16 cellular contexts compared by ENCODE assay signal in genomic region chr3:71466483-71466882, GRCh38.
DNase-seq lines count a peak whose midpoint lies in the region; ATAC-seq and TF ChIP-seq lines count a peak whose summit lies in the region.
"Had no signal": no experiment of that assay in that cellular context is flagged by ENCODE, and none has a peak within 500 bp of the region (broad histone marks: within the 10 kb centered on the region; RNA-seq: fewer than 3 reads in every experiment).

No MANE protein-coding gene starts in this region.

- intact Hi-C loops in PC-9 (cut with micrococcal nuclease; ENCODE audit: unreplicated experiment), result no loop called here

- H3K27me3 Mint-ChIP-seq in GM23338 (ENCODE audit: insufficient read depth, low read depth, poor library complexity), result peaks cover 2% of the 10 kb centered on the region

- H3K27me3 ChIP-seq in GM23338 (ENCODE audit: insufficient read depth) (no peaks in the 10 kb centered on the region), PC-9 (ENCODE audit: insufficient read depth, low read depth) (no peaks in the 10 kb centered on the region)

- no TSS peak for BruUV-seq in PC-9 (replicated peaks; lab: Mats Ljungman, UMichigan)

- H3K27ac ChIP-seq in GM23338 (ENCODE audit: low read depth) (no peak overlapping the region), PC-9 (peak overlapping the region; percentile 41)

- no peaks in the 10 kb centered on the region for H3K79me2 ChIP-seq in GM23338 (replicated peaks; ENCODE audit: insufficient read depth)
- H3K79me2 ChIP-seq in PC-9 (ENCODE audit: low read depth), result no peaks in the 10 kb centered on the region

- H3K4me2 ChIP-seq in GM23338 (no peak overlapping the region), PC-9 (peak overlapping the region; percentile 67)

- no peak overlapping the region for H3K4me3 ChIP-seq in GM23338
- peak overlapping the region; percentile 15; the same call in 1 of the 2 replicates for H3K4me3 ChIP-seq in PC-9
- H3K4me3 ChIP-seq in fibroblast of pulmonary artery (replicated peaks; ENCODE audit: low read depth, low read length), result no peak overlapping the region

- CTCF ChIA-PET in PC-9 (lab: Charles Lee), result no interaction called here

- no peaks in the 10 kb centered on the region for H3K9me3 ChIP-seq in PC-9 (ENCODE audit: insufficient read depth, low read depth)

- POLR2A ChIA-PET in PC-9 (lab: Charles Lee; ENCODE audit: unreplicated experiment), result interaction anchor here (0.5 to 0.6 kb wide), 3 partner anchors 14 to 29 kb away, joined by 3 to 9 read pairs (median 5); no protein-coding TSS in a partner anchor

- H3K36me3 Mint-ChIP-seq in GM23338 (ENCODE audit: low read depth), result no peaks in the 10 kb centered on the region; the same call in 2 of the 3 replicates

- H3K9me3 Mint-ChIP-seq in GM23338, result no peaks in the 10 kb centered on the region; the same call in 2 of the 3 replicates
- H3K9me3 Mint-ChIP-seq: CD8-positive, alpha-beta T cell; immature natural killer cell had no signal

- no peak for DNase-seq in GM23338 (ENCODE audit: low spot score)
- DNase-seq in PC-9, result peak; percentile 59 to 67
- peak; percentile 19 for DNase-seq in fibroblast of pulmonary artery (ENCODE audit: low read depth)
- peak; percentile 30 for DNase-seq in pulmonary artery endothelial cell (ENCODE audit: low read depth, low spot score)
- no peak for DNase-seq in NCI-H187 (lab: John Stamatoyannopoulos, UW)
- DNase-seq in stimulated activated CD4-positive, alpha-beta T cell treated with anti-CD3 and anti-CD28 coated beads, Interleukin-4, amount 100 ng/mL, for 4 hours, result no peak
- no peak for DNase-seq in NCI-H524 treated with DMSO at 0.1 percent for 48 hours (lab: John Stamatoyannopoulos, UW)
- DNase-seq: activated CD8-positive, alpha-beta memory T cell treated with anti-CD3 and anti-CD28 coated beads, Interleukin-2, amount 50 U/mL, for 48 hours; CD8-positive, alpha-beta T cell; GDM1; H7; immature natural killer cell; stimulated activated naive CD8-positive, alpha-beta T cell treated with anti-CD3 and anti-CD28 coated beads, Interleukin-15, Interleukin-2, amounts not matched to agents 100 U/mL and 50 U/mL, for 24 hours; SW 1271 had no signal

- peaks cover 31% of the 10 kb centered on the region for H3K4me1 ChIP-seq in GM23338 (ENCODE audit: insufficient read depth)
- peaks cover 28% of the 10 kb centered on the region for H3K4me1 ChIP-seq in PC-9 (replicated peaks; ENCODE audit: insufficient read depth)

- no peak overlapping the region for H3K4me3 Mint-ChIP-seq in GM23338
- H3K4me3 Mint-ChIP-seq: CD8-positive, alpha-beta T cell; immature natural killer cell had no signal

- peak; percentile 26; the same call in 2 of the 3 replicates for ATAC-seq in GM23338
- ATAC-seq in GM19452 (IDR thresholded peaks at IDR 0.05; ENCODE audit: unreplicated experiment), result no peak
- ATAC-seq: activated CD4-positive, CD25-positive, alpha-beta regulatory T cell treated with anti-CD3 and anti-CD28 coated beads, Interleukin-2, amount 50 U/mL, for 24 hours; CD8-positive, alpha-beta T cell; stimulated activated naive CD8-positive, alpha-beta T cell treated with anti-CD3 and anti-CD28 coated beads, Interleukin-15, Interleukin-2, amounts not matched to agents 100 U/mL and 50 U/mL, for 24 hours had no signal

- no peaks in the 10 kb centered on the region for H3K36me3 ChIP-seq in GM23338 (ENCODE audit: insufficient read depth)
- H3K36me3 ChIP-seq in PC-9 (ENCODE audit: low read depth), result no peaks in the 10 kb centered on the region

- H3F3A ChIP-seq in GM23338 (replicated peaks; ENCODE audit: low read depth), result no peaks in the 10 kb centered on the region
- peaks cover 13% of the 10 kb centered on the region; the same call in 1 of the 2 replicates for H3F3A ChIP-seq in PC-9 (ENCODE audit: insufficient read depth, low read depth)

- H3K9me2 ChIP-seq in GM23338 (ENCODE audit: insufficient read depth) (no peaks in the 10 kb centered on the region), PC-9 (ENCODE audit: insufficient read depth) (no peaks in the 10 kb centered on the region)

- peak overlapping the region; percentile 47; the same call in 1 of the 2 replicates for H3K27ac Mint-ChIP-seq in GM23338

- H2AFZ ChIP-seq in GM23338, result no peak overlapping the region
- no peak overlapping the region for H2AFZ ChIP-seq in PC-9

- peaks cover 33% of the 10 kb centered on the region for H3K4me1 Mint-ChIP-seq in GM23338

- no peak for TF ChIP-seq CTCF in GM23338 (conservative IDR thresholded peaks at IDR 0.05; ENCODE audit: low read depth in 2 of 2)
- no peak for TF ChIP-seq CTCF in PC-9 (conservative IDR thresholded peaks at IDR 0.05)
- no peak for TF ChIP-seq CTCF in fibroblast of pulmonary artery (IDR thresholded peaks at IDR 0.05; ENCODE audit: low read length, missing control alignments)

- H4K20me1 ChIP-seq in GM23338 (replicated peaks; ENCODE audit: insufficient read depth), result no peaks in the 10 kb centered on the region
- no peaks in the 10 kb centered on the region for H4K20me1 ChIP-seq in PC-9 (ENCODE audit: insufficient read depth)

TF ChIP-seq in GM23338, 12 proteins besides CTCF, POLR2A, EP300 and RAD21 (continues in another document):
- TF ChIP-seq REST (IDR thresholded peaks at IDR 0.05; ENCODE audit: unreplicated experiment), result no peak
- TF ChIP-seq ZNF331 (CRISPR knock-in tag; IDR thresholded peaks at IDR 0.05; ENCODE audit: low read depth), result no peak
- no peak for TF ChIP-seq EZH2 (IDR thresholded peaks at IDR 0.05; ENCODE audit: low read depth, unreplicated experiment)
- TF ChIP-seq EZH2phosphoT487 (IDR thresholded peaks at IDR 0.05; ENCODE audit: unreplicated experiment), result no peak

Comparison
In these comparisons a context has a peak if more than half of its experiments do, and no peak if none do; other contexts are left out.
1. DNase-seq: peak in PC-9 (2 of 2), fibroblast of pulmonary artery (single experiment) and pulmonary artery endothelial cell (single experiment); none in GM23338 (single experiment), NCI-H187 (0 of 2), stimulated activated CD4-positive, alpha-beta T cell treated with anti-CD3 and anti-CD28 coated beads, Interleukin-4, amount 100 ng/mL, for 4 hours (0 of 2) and NCI-H524 treated with DMSO at 0.1 percent for 48 hours (single experiment).